12 cellular contexts compared by ENCODE assay signal in genomic region chr4:118826723-118827444, GRCh38. TPM values are rescaled to one million over a fixed set of nuclear protein-coding genes. Genes with fewer than 3 reads are reported as not detected.
A peak's percentile ranks its signal among the peaks of the same experiment; 100 is the strongest.
DNase-seq lines count a peak whose midpoint lies in the region; ATAC-seq and TF ChIP-seq lines count a peak whose summit lies in the region.
"Had no signal": no experiment of that assay in that cellular context is flagged by ENCODE, and none has a peak within 500 bp of the region (broad histone marks: within the 10 kb centered on the region; RNA-seq: fewer than 3 reads in every experiment).

No MANE protein-coding gene starts in this region.

- no peaks in the 10 kb centered on the region for H3K27me3 Mint-ChIP-seq in activated naive CD8-positive, alpha-beta T cell treated with anti-CD3 and anti-CD28 coated beads, Interleukin-2, amount 10 ng/mL, durations not matched to agents 7 days and 5 days
- H3K27me3 Mint-ChIP-seq in activated naive CD8-positive, alpha-beta T cell treated with anti-CD3 and anti-CD28 coated beads for 36 hours: no peaks in the 10 kb centered on the region
- H3K27me3 Mint-ChIP-seq: activated naive CD4-positive, alpha-beta T cell treated with anti-CD3 and anti-CD28 coated beads, Interleukin-2, amount 10 ng/mL, durations not matched to agents 7 days and 5 days had no signal

- no peak for ATAC-seq in activated naive CD8-positive, alpha-beta T cell treated with anti-CD3 and anti-CD28 coated beads, Interleukin-2, amount 10 ng/mL, durations not matched to agents 7 days and 5 days (ENCODE audit: low read depth)
- ATAC-seq in HG03378 (IDR thresholded peaks at IDR 0.05; ENCODE audit: unreplicated experiment): peak; percentile 61
- ATAC-seq: PC-3 had no signal

- peaks cover 37% of the 10 kb centered on the region for H3K36me3 Mint-ChIP-seq in activated naive CD8-positive, alpha-beta T cell treated with anti-CD3 and anti-CD28 coated beads, Interleukin-2, amount 10 ng/mL, durations not matched to agents 7 days and 5 days
- H3K36me3 Mint-ChIP-seq in activated naive CD8-positive, alpha-beta T cell treated with anti-CD3 and anti-CD28 coated beads for 36 hours: peaks cover 19% of the 10 kb centered on the region

- peaks cover 16% of the 10 kb centered on the region for H3K4me1 Mint-ChIP-seq in activated naive CD8-positive, alpha-beta T cell treated with anti-CD3 and anti-CD28 coated beads, Interleukin-2, amount 10 ng/mL, durations not matched to agents 7 days and 5 days
- H3K4me1 Mint-ChIP-seq in activated naive CD8-positive, alpha-beta T cell treated with anti-CD3 and anti-CD28 coated beads for 36 hours: peaks cover 17% of the 10 kb centered on the region

- peaks cover 18% of the 10 kb centered on the region for H3F3A ChIP-seq in smooth muscle cell (ENCODE audit: low read depth)

- H3K4me3 ChIP-seq in choroid plexus epithelial cell (ENCODE audit: low read depth, low read length): peak overlapping the region; percentile 4
- peak overlapping the region; percentile 16 for H3K4me3 ChIP-seq in smooth muscle cell
- H3K4me3 ChIP-seq: tibial artery had no signal

- DNase-seq in activated naive CD8-positive, alpha-beta T cell treated with anti-CD3 and anti-CD28 coated beads, Interleukin-2, amount 10 ng/mL, durations not matched to agents 7 days and 5 days: no peak
- no peak for DNase-seq in activated naive CD8-positive, alpha-beta T cell treated with anti-CD3 and anti-CD28 coated beads for 36 hours
- DNase-seq in choroid plexus epithelial cell (ENCODE audit: low read depth): no peak
- no peak for DNase-seq in smooth muscle cell (lab: John Stamatoyannopoulos, UW; ENCODE audit: unreplicated experiment)
- no peak for DNase-seq in KBM-7
- DNase-seq in activated CD4-positive, alpha-beta T cell treated with anti-CD3 and anti-CD28 coated beads for 1 hour: no peak
- DNase-seq in COLO668 (lab: John Stamatoyannopoulos, UW; ENCODE audit: unreplicated experiment): no peak
- DNase-seq: activated naive CD4-positive, alpha-beta T cell treated with anti-CD3 and anti-CD28 coated beads, Interleukin-2, amount 10 ng/mL, durations not matched to agents 7 days and 5 days; NCI-H187 treated with DMSO at 0.1 percent for 48 hours; PC-3; tibial artery had no signal

- peak overlapping the region; percentile 48 for H3K27ac ChIP-seq in smooth muscle cell (ENCODE audit: low read depth)

- H2AFZ ChIP-seq in smooth muscle cell (ENCODE audit: low read depth): no peak overlapping the region

- peaks cover 100% of the 10 kb centered on the region for H4K20me1 ChIP-seq in smooth muscle cell (ENCODE audit: low read depth)

- in situ Hi-C loops in KBM-7 (cut with MboI; ENCODE audit: low pct_unique_long_range_greater_than_20kb, low sequenced_read_pairs): no loop called here

- no peak overlapping the region for H3K9ac ChIP-seq in smooth muscle cell (ENCODE audit: low read depth)

- POLR2A ChIA-PET in activated naive CD8-positive, alpha-beta T cell treated with anti-CD3 and anti-CD28 coated beads, Interleukin-2, amount 10 ng/mL, durations not matched to agents 7 days and 5 days (lab: Charles Lee): no interaction called here

- H3K27me3 ChIP-seq in smooth muscle cell (ENCODE audit: low read depth): no peaks in the 10 kb centered on the region
- H3K27me3 ChIP-seq: tibial artery had no signal

- WGBS in smooth muscle cell (ENCODE audit: low lambda C conversion rate): 72% methylated on average over 2 of the region's 2 CpGs

- peak overlapping the region; percentile 77 for H3K4me2 ChIP-seq in smooth muscle cell

- no peaks in the 10 kb centered on the region for H3K9me3 Mint-ChIP-seq in activated naive CD8-positive, alpha-beta T cell treated with anti-CD3 and anti-CD28 coated beads, Interleukin-2, amount 10 ng/mL, durations not matched to agents 7 days and 5 days
- H3K9me3 Mint-ChIP-seq in activated naive CD8-positive, alpha-beta T cell treated with anti-CD3 and anti-CD28 coated beads for 36 hours: no peaks in the 10 kb centered on the region
- H3K9me3 Mint-ChIP-seq: activated naive CD4-positive, alpha-beta T cell treated with anti-CD3 and anti-CD28 coated beads, Interleukin-2, amount 10 ng/mL, durations not matched to agents 7 days and 5 days had no signal

- no peaks in the 10 kb centered on the region for H3K4me1 ChIP-seq in smooth muscle cell (ENCODE audit: low read depth)

- no peaks in the 10 kb centered on the region for H3K9me3 ChIP-seq in smooth muscle cell (replicated peaks; ENCODE audit: low read depth)
- H3K9me3 ChIP-seq: tibial artery had no signal

- peak overlapping the region; percentile 23 for H3K4me3 Mint-ChIP-seq in activated naive CD8-positive, alpha-beta T cell treated with anti-CD3 and anti-CD28 coated beads, Interleukin-2, amount 10 ng/mL, durations not matched to agents 7 days and 5 days
- no peak overlapping the region for H3K4me3 Mint-ChIP-seq in activated naive CD8-positive, alpha-beta T cell treated with anti-CD3 and anti-CD28 coated beads for 36 hours
- H3K4me3 Mint-ChIP-seq: activated naive CD4-positive, alpha-beta T cell treated with anti-CD3 and anti-CD28 coated beads, Interleukin-2, amount 10 ng/mL, durations not matched to agents 7 days and 5 days had no signal

- TF ChIP-seq CTCF in choroid plexus epithelial cell (conservative IDR thresholded peaks at IDR 0.05; ENCODE audit: low read depth, low read length) (no peak), smooth muscle cell (IDR thresholded peaks at IDR 0.05; ENCODE audit: borderline replicate concordance, insufficient read depth, poor library complexity, severe bottlenecking) (no peak)

- H3K79me2 ChIP-seq in smooth muscle cell (ENCODE audit: low read depth): peaks cover 100% of the 10 kb centered on the region

- peaks cover 22% of the 10 kb centered on the region for H3K36me3 ChIP-seq in smooth muscle cell (ENCODE audit: low read depth)

- no peak overlapping the region for H3K27ac Mint-ChIP-seq in activated naive CD8-positive, alpha-beta T cell treated with anti-CD3 and anti-CD28 coated beads, Interleukin-2, amount 10 ng/mL, durations not matched to agents 7 days and 5 days
- no peak overlapping the region for H3K27ac Mint-ChIP-seq in activated naive CD8-positive, alpha-beta T cell treated with anti-CD3 and anti-CD28 coated beads for 36 hours
- H3K27ac Mint-ChIP-seq: activated naive CD4-positive, alpha-beta T cell treated with anti-CD3 and anti-CD28 coated beads, Interleukin-2, amount 10 ng/mL, durations not matched to agents 7 days and 5 days had no signal

RNA-seq across cellular contexts. Expression of gene SEC24D, which starts 9.0 kb away (rescaled TPM):
- 10 to 100 TPM; 26.2 to 28.4 TPM for total RNA-seq in activated naive CD8-positive, alpha-beta T cell treated with anti-CD3 and anti-CD28 coated beads, Interleukin-2, amount 10 ng/mL, durations not matched to agents 7 days and 5 days
- total RNA-seq in activated naive CD8-positive, alpha-beta T cell treated with anti-CD3 and anti-CD28 coated beads for 36 hours: 10 to 100 TPM; 19.6 to 22.5 TPM
- total RNA-seq in smooth muscle cell: 228 and 237 TPM in 2 replicates
- polyA plus RNA-seq in smooth muscle cell: 133 and 163 TPM in 2 replicates
